ENCODE assay signal across 17 cellular contexts in genomic region chr7:80640841-80641240, GRCh38. TPM values are rescaled to one million over a fixed set of nuclear protein-coding genes. Genes with fewer than 3 reads are reported as not detected.
A peak's percentile ranks its signal among the peaks of the same experiment; 100 is the strongest.
DNase-seq lines count a peak whose midpoint lies in the region; ATAC-seq and TF ChIP-seq lines count a peak whose summit lies in the region.
"Had no signal": no experiment of that assay in that cellular context is flagged by ENCODE, and none has a peak within 500 bp of the region (broad histone marks: within the 10 kb centered on the region; RNA-seq: fewer than 3 reads in every experiment).

No MANE protein-coding gene starts in this region.

- intact Hi-C loops in stomach (cut with DNase I; ENCODE audit: low total_unique reads), result no loop called here

- DNase-seq in CD1c-positive myeloid dendritic cell (ENCODE audit: extremely low spot score) (peak; percentile 74), MG63 (peak; percentile 15), choroid plexus epithelial cell (ENCODE audit: low read depth) (peak; percentile 79), stomach (no peak), SHP77 treated with DMSO at 0.1 percent for 48 hours (lab: John Stamatoyannopoulos, UW) (no peak)
- DNase-seq in stimulated activated CD4-positive, alpha-beta T cell treated with anti-CD3 and anti-CD28 coated beads, Interleukin-15, amount 100 ng/mL, for 24 hours, result no peak
- DNase-seq: activated gamma-delta T cell treated with Interleukin-2 at 50 U/mL for 16 hours; CD4-positive, CD25-positive, alpha-beta regulatory T cell; NCI-H187 treated with DMSO at 0.1 percent for 48 hours; NCI-H774; nucleus accumbens; stimulated activated CD4-positive, alpha-beta T cell treated with anti-CD3 and anti-CD28 coated beads, Interleukin-2, amount 100 ng/mL, for 48 hours; stimulated activated naive CD4-positive, alpha-beta T cell had no signal

- TF ChIP-seq POLR2A in stomach (IDR thresholded peaks at IDR 0.05), result no peak

- 63 to 82% (median 73%) methylated on average over 1 of the region's 1 CpG for WGBS in stomach, 5 donors

- TF ChIP-seq CTCF in choroid plexus epithelial cell (conservative IDR thresholded peaks at IDR 0.05; ENCODE audit: low read depth, low read length) (no peak), stomach (IDR thresholded peaks at IDR 0.05) (no peak)

- H3K36me3 ChIP-seq in MG63 (no peaks in the 10 kb centered on the region), stomach (no peaks in the 10 kb centered on the region)

- H3K27me3 ChIP-seq in MG63 (no peaks in the 10 kb centered on the region), mononuclear cell (ENCODE audit: insufficient read depth, low read length) (no peaks in the 10 kb centered on the region), stomach (no peaks in the 10 kb centered on the region)

- H3K9me3 ChIP-seq in MG63 (peaks cover 2% of the 10 kb centered on the region; the same call in 1 of the 2 replicates), mononuclear cell (ENCODE audit: low read depth, low read length) (no peaks in the 10 kb centered on the region), stomach (no peaks in the 10 kb centered on the region)

- H3K4me3 ChIP-seq in MG63 (no peak overlapping the region), choroid plexus epithelial cell (ENCODE audit: low read depth, low read length) (no peak overlapping the region), mononuclear cell (ENCODE audit: low read length) (peak overlapping the region; percentile 42), stomach (no peak overlapping the region)
- H3K4me3 ChIP-seq: GM23338 had no signal

- H3K4me1 ChIP-seq in mononuclear cell (ENCODE audit: insufficient read depth, low read length) (peaks cover 27% of the 10 kb centered on the region), stomach (peaks cover 0 to 5% (median 0%) of the 10 kb centered on the region in 4 donors)

- no peak for TF ChIP-seq EP300 in stomach (IDR thresholded peaks at IDR 0.05)

- peak overlapping the region in 1 of 5 donors; percentile 27 for H3K27ac ChIP-seq in stomach

- ATAC-seq in HG03457 (IDR thresholded peaks at IDR 0.05; ENCODE audit: unreplicated experiment), result no peak
- ATAC-seq: GM23338, HepG2 had no signal

RNA-seq across cellular contexts. Expression of gene CD36, which starts 2.4 kb away (rescaled TPM):
- total RNA-seq in MG63 (2014; rRNA removed; shearing (Covaris generic); ENCODE audit: low replicate concordance), result not detected in 2 replicates
- total RNA-seq in mononuclear cell, result 364 TPM
- total RNA-seq in stomach, result 100 to 1,000 TPM in 1 of 5 donors, 10 to 100 TPM in 4; 23.3 to 346 (median 48.7) TPM
- 10 to 100 TPM in 2 of 3 donors, 1 to 10 TPM in 1; 5.5 to 28.6 (median 11.3) TPM for polyA plus RNA-seq in stomach

Comparison
In these comparisons a context has a peak if more than half of its experiments do, and no peak if none do; other contexts are left out.
1. DNase-seq: peak in CD1c-positive myeloid dendritic cell (single experiment), MG63 (single experiment) and choroid plexus epithelial cell (single experiment); none in stomach (single experiment), stimulated activated CD4-positive, alpha-beta T cell treated with anti-CD3 and anti-CD28 coated beads, Interleukin-15, amount 100 ng/mL, for 24 hours (single experiment) and SHP77 treated with DMSO at 0.1 percent for 48 hours (single experiment).
2. RNA of gene CD36, which starts 2.4 kb away (total RNA-seq): 364 TPM in mononuclear cell (single experiment) and 23.3 to 346 TPM in stomach; not detected in MG63; every median in the first group is over 10 times any median in the second.